ENCODE assay signal across 8 cellular contexts in genomic region chr6:118580585-118581419, GRCh38. TPM values are rescaled to one million over a fixed set of nuclear protein-coding genes. Genes with fewer than 3 reads are reported as not detected.
DNase-seq lines count a peak whose midpoint lies in the region; ATAC-seq and TF ChIP-seq lines count a peak whose summit lies in the region.

No MANE protein-coding gene starts in this region.

- H3K36me3 Mint-ChIP-seq in activated CD4-positive, alpha-beta T cell treated with anti-CD3 and anti-CD28 coated beads, Interleukin-2, amount 10 ng/mL, durations not matched to agents 7 days and 5 days (ENCODE audit: low read depth): peaks cover 66% of the 10 kb centered on the region

- TF ChIP-seq CTCF in astrocyte of the spinal cord (IDR thresholded peaks at IDR 0.05; ENCODE audit: low read depth, low read length) (peak; percentile 58), retinal pigment epithelial cell (conservative IDR thresholded peaks at IDR 0.05; ENCODE audit: low read depth, low read length) (peak; percentile 72)

- in situ Hi-C loops in astrocyte of the spinal cord (cut with HindIII; ENCODE audit: low sequenced_read_pairs): no loop called here

- POLR2A ChIA-PET in activated CD4-positive, alpha-beta T cell treated with anti-CD3 and anti-CD28 coated beads, Interleukin-2, amount 10 ng/mL, durations not matched to agents 7 days and 5 days (lab: Charles Lee): no interaction called here

- ATAC-seq in HG03175 (IDR thresholded peaks at IDR 0.05; ENCODE audit: unreplicated experiment) (peak; percentile 71), HG02610 (IDR thresholded peaks at IDR 0.05; ENCODE audit: unreplicated experiment) (no peak)

- H3K27me3 Mint-ChIP-seq in activated CD4-positive, alpha-beta T cell treated with anti-CD3 and anti-CD28 coated beads, Interleukin-2, amount 10 ng/mL, durations not matched to agents 7 days and 5 days: no peaks in the 10 kb centered on the region

- H3K4me1 Mint-ChIP-seq in activated CD4-positive, alpha-beta T cell treated with anti-CD3 and anti-CD28 coated beads, Interleukin-2, amount 10 ng/mL, durations not matched to agents 7 days and 5 days: no peaks in the 10 kb centered on the region

- peaks cover 30% of the 10 kb centered on the region for H3K9me3 Mint-ChIP-seq in activated CD4-positive, alpha-beta T cell treated with anti-CD3 and anti-CD28 coated beads, Interleukin-2, amount 10 ng/mL, durations not matched to agents 7 days and 5 days

- H3K4me3 ChIP-seq in astrocyte of the spinal cord (ENCODE audit: low read depth, low read length) (no peak overlapping the region), retinal pigment epithelial cell (ENCODE audit: low read length) (no peak overlapping the region)

- H3K4me3 Mint-ChIP-seq in activated CD4-positive, alpha-beta T cell treated with anti-CD3 and anti-CD28 coated beads, Interleukin-2, amount 10 ng/mL, durations not matched to agents 7 days and 5 days: no peak overlapping the region

- CTCF ChIA-PET in activated CD4-positive, alpha-beta T cell treated with anti-CD3 and anti-CD28 coated beads, Interleukin-2, amount 10 ng/mL, durations not matched to agents 7 days and 5 days (lab: Charles Lee): interaction anchor here (1.3 to 1.9 kb wide), 3 partner anchors 15 to 54 kb away, joined by 3 to 5 read pairs (median 4); no protein-coding TSS in a partner anchor

- peak; percentile 35 for DNase-seq in activated CD4-positive, alpha-beta T cell treated with anti-CD3 and anti-CD28 coated beads, Interleukin-2, amount 10 ng/mL, durations not matched to agents 7 days and 5 days
- DNase-seq in activated CD4-positive, alpha-beta T cell treated with anti-CD3 and anti-CD28 coated beads for 48 hours: no peak
- DNase-seq in NCI-H82 treated with DMSO at 0.1 percent for 48 hours (lab: John Stamatoyannopoulos, UW; ENCODE audit: unreplicated experiment) (peak; percentile 42), astrocyte of the spinal cord (ENCODE audit: low read depth, low spot score) (peak; percentile 81), hepatic stellate cell (ENCODE audit: low spot score) (peak; percentile 37), retinal pigment epithelial cell (ENCODE audit: low read depth) (peak; percentile 30)

- H3K27ac Mint-ChIP-seq in activated CD4-positive, alpha-beta T cell treated with anti-CD3 and anti-CD28 coated beads, Interleukin-2, amount 10 ng/mL, durations not matched to agents 7 days and 5 days: peak overlapping the region; percentile 79

RNA-seq across cellular contexts. Expression of gene PLN, which starts 32.7 kb away (rescaled TPM):
- not detected for total RNA-seq in activated CD4-positive, alpha-beta T cell treated with anti-CD3 and anti-CD28 coated beads, Interleukin-2, amount 10 ng/mL, durations not matched to agents 7 days and 5 days
